ENCODE assay signal across 16 cellular contexts in the genomic region with DNA sequence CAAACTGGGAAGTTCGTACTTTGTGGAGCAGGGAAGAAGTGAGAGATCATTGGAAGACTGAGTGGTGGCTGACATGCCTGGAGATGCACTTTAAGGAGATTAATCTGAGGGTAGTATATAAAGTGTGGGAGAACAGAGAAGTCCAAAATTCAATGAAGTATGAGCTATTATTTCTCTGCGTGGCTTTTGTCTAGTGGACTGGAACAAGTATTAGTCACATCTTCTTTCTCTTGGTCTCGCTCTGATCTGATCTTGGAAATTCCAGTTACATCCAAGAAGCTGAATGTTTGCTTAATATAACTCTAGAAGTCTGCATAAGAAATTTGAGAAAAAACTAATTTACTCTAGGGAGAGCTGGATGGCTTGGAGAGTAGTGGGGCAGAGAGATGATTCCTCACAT.
DNase-seq lines count a peak whose midpoint lies in the region; ATAC-seq and TF ChIP-seq lines count a peak whose summit lies in the region.
"Had no signal": no experiment of that assay in that cellular context is flagged by ENCODE, and none has a peak within 500 bp of the region (broad histone marks: within the 10 kb centered on the region; RNA-seq: fewer than 3 reads in every experiment).

No MANE protein-coding gene starts in this region.

- H3K27me3 Mint-ChIP-seq in mesothelial cell of epicardium (ENCODE audit: low read depth): no peaks in the 10 kb centered on the region

- TF ChIP-seq CTCF in kidney epithelial cell (IDR thresholded peaks at IDR 0.05; ENCODE audit: insufficient read depth, low read length, poor library complexity, severe bottlenecking) (no peak), mesothelial cell of epicardium (IDR thresholded peaks at IDR 0.05; ENCODE audit: unreplicated experiment) (no peak)

- H3K36me3 Mint-ChIP-seq in mesothelial cell of epicardium: no peaks in the 10 kb centered on the region
- H3K36me3 Mint-ChIP-seq: CD8-positive, alpha-beta T cell had no signal

- H3K4me1 Mint-ChIP-seq in mesothelial cell of epicardium: peaks cover 3% of the 10 kb centered on the region

- H3K4me3 Mint-ChIP-seq in mesothelial cell of epicardium: no peak overlapping the region
- H3K4me3 Mint-ChIP-seq: CD8-positive, alpha-beta T cell had no signal

- H3K4me3 ChIP-seq in kidney epithelial cell (ENCODE audit: low read depth, low read length): no peak overlapping the region
- H3K4me3 ChIP-seq: A549, BLaER1, GM23248 had no signal

- no peaks in the 10 kb centered on the region for H3K36me3 ChIP-seq in kidney epithelial cell (ENCODE audit: control insufficient read depth, insufficient read depth, low read length)
- H3K36me3 ChIP-seq: BLaER1 had no signal

- ATAC-seq in GM19463 (IDR thresholded peaks at IDR 0.05; ENCODE audit: unreplicated experiment) (peak; percentile 7), GM21786 (IDR thresholded peaks at IDR 0.05; ENCODE audit: unreplicated experiment) (no peak)
- ATAC-seq: A549; CD8-positive, alpha-beta T cell had no signal

- H3K27ac Mint-ChIP-seq in mesothelial cell of epicardium: peak overlapping the region; percentile 1
- H3K27ac Mint-ChIP-seq: CD8-positive, alpha-beta T cell had no signal

- H3K27me3 ChIP-seq in kidney epithelial cell (ENCODE audit: control insufficient read depth, insufficient read depth, low read length): no peaks in the 10 kb centered on the region
- H3K27me3 ChIP-seq: BLaER1 had no signal

- DNase-seq in RPMI7951 (ENCODE audit: low read depth): peak; percentile 20
- DNase-seq in kidney epithelial cell (ENCODE audit: low read depth): peak; percentile 14
- DNase-seq in mesothelial cell of epicardium (ENCODE audit: low spot score in 2 of 2, unreplicated experiment in 2 of 2): no peak
- no peak for DNase-seq in NCI-H1105 (lab: John Stamatoyannopoulos, UW)
- DNase-seq in NCI-H2196 (lab: John Stamatoyannopoulos, UW; ENCODE audit: unreplicated experiment): no peak
- no peak for DNase-seq in HuH-7 (ENCODE audit: low spot score)
- DNase-seq: Calu3; CD8-positive, alpha-beta T cell; DMS79 treated with DMSO at 0.1 percent for 48 hours; GF-D8; GM23248; HCEC 1CT had no signal

- peaks cover 13% of the 10 kb centered on the region for H3K9me3 Mint-ChIP-seq in mesothelial cell of epicardium
- H3K9me3 Mint-ChIP-seq: CD8-positive, alpha-beta T cell had no signal

Comparison
In these comparisons a context has a peak if more than half of its experiments do, and no peak if none do; other contexts are left out.
1. DNase-seq: peak in RPMI7951 (single experiment) and kidney epithelial cell (single experiment); none in mesothelial cell of epicardium (0 of 2), NCI-H1105 (single experiment), NCI-H2196 (single experiment) and HuH-7 (single experiment).